8 cellular contexts compared by ENCODE assay signal in genomic region chr18:34976534-34976898, GRCh38.
DNase-seq lines count a peak whose midpoint lies in the region; ATAC-seq and TF ChIP-seq lines count a peak whose summit lies in the region.

No MANE protein-coding gene starts in this region.

- H3K27me3 ChIP-seq in GM06990 (replicated peaks; ENCODE audit: control insufficient read depth, insufficient read depth, low read length) (peaks cover 8% of the 10 kb centered on the region), trophoblast cell (ENCODE audit: insufficient read depth, low read length) (peaks cover 15% of the 10 kb centered on the region)

- H2AFZ ChIP-seq in trophoblast cell (ENCODE audit: insufficient read depth, low read length, poor library complexity), result peak overlapping the region; percentile 64

- TF ChIP-seq CTCF in GM06990 (IDR thresholded peaks at IDR 0.05; ENCODE audit: insufficient read depth, low read length, poor library complexity, severe bottlenecking) (no peak), LNCaP clone FGC (IDR thresholded peaks at IDR 0.05; ENCODE audit: control insufficient read depth, extremely low read depth, insufficient read depth) (no peak), epithelial cell of esophagus (IDR thresholded peaks at IDR 0.05; ENCODE audit: insufficient read depth, low read depth, low read length, missing control alignments) (no peak)

- ATAC-seq in GM18520 (IDR thresholded peaks at IDR 0.05; ENCODE audit: unreplicated experiment), result no peak

- peak overlapping the region; percentile 67 for H3K4me3 ChIP-seq in GM06990 (replicated peaks; ENCODE audit: low read depth, low read length)
- peak overlapping the region; percentile 62 for H3K4me3 ChIP-seq in LNCaP clone FGC (ENCODE audit: low read depth, low read length)
- H3K4me3 ChIP-seq in epithelial cell of esophagus (ENCODE audit: low read length), result peak overlapping the region; percentile 18
- H3K4me3 ChIP-seq in trophoblast cell (ENCODE audit: low read depth, low read length), result peak overlapping the region; percentile 77

- peak overlapping the region; percentile 58 for H4K8ac ChIP-seq in trophoblast cell (ENCODE audit: low read depth, low read length)

- peaks cover 3 to 9% of the 10 kb centered on the region in 2 experiments for H3K4me1 ChIP-seq in trophoblast cell (ENCODE audit: control insufficient read depth in 1 of 2, insufficient read depth in 2 of 2, low read length in 2 of 2)

- H3K9me3 ChIP-seq in trophoblast cell (ENCODE audit: insufficient read depth, low read depth, low read length), result no peaks in the 10 kb centered on the region

- H3K18ac ChIP-seq in trophoblast cell (ENCODE audit: low read length), result peak overlapping the region; percentile 79

- no peak overlapping the region for H3K4ac ChIP-seq in trophoblast cell (ENCODE audit: low read depth, low read length)

- peak overlapping the region; percentile 44 for H2BK120ac ChIP-seq in trophoblast cell (ENCODE audit: insufficient read depth, low read length, poor library complexity)

- H2BK5ac ChIP-seq in trophoblast cell (ENCODE audit: low read depth, low read length, poor library complexity), result no peak overlapping the region

- H4K91ac ChIP-seq in trophoblast cell (ENCODE audit: low read depth, low read length), result peak overlapping the region; percentile 43

- no CpG with 5 or more reads among the region's 19 CpGs for WGBS in trophoblast cell (ENCODE audit: extremely low coverage, insufficient coverage, insufficient read length)

- H3K14ac ChIP-seq in trophoblast cell (ENCODE audit: low read length), result no peak overlapping the region

- no peak for DNase-seq in GM06990 (ENCODE audit: extremely low read depth, insufficient read length)
- DNase-seq in LNCaP clone FGC (ENCODE audit: low read depth), result no peak
- DNase-seq in epithelial cell of esophagus (ENCODE audit: low read depth), result no peak
- no peak for DNase-seq in trophoblast cell
- DNase-seq in DMS153 (lab: John Stamatoyannopoulos, UW), result no peak
- DNase-seq in effector CD4-positive, alpha-beta T cell, result no peak
- DNase-seq in NCI-H2171 treated with DMSO at 0.1 percent for 48 hours (lab: John Stamatoyannopoulos, UW), result no peak

- H3K79me2 ChIP-seq in trophoblast cell (ENCODE audit: control insufficient read depth, insufficient read depth, low read length, poor library complexity), result no peaks in the 10 kb centered on the region

- no peak overlapping the region for H2AK5ac ChIP-seq in trophoblast cell (ENCODE audit: low read length)

- H3K27ac ChIP-seq in trophoblast cell (ENCODE audit: low read depth, low read length), result no peak overlapping the region

- H3K36me3 ChIP-seq in GM06990 (ENCODE audit: control insufficient read depth, insufficient read depth, low read length) (no peaks in the 10 kb centered on the region), trophoblast cell (ENCODE audit: control insufficient read depth in 1 of 2, insufficient read depth in 2 of 2, low read length in 2 of 2) (no peaks in the 10 kb centered on the region)

- peak overlapping the region; percentile 100 for H3K4me2 ChIP-seq in trophoblast cell (ENCODE audit: low read length)

- H3K79me1 ChIP-seq in trophoblast cell (ENCODE audit: low read length), result peaks cover 6% of the 10 kb centered on the region

- H3K23ac ChIP-seq in trophoblast cell (ENCODE audit: low read length), result no peak overlapping the region

- peak overlapping the region; percentile 85 for H2BK12ac ChIP-seq in trophoblast cell (ENCODE audit: low read length)

- no peak overlapping the region for H3K9ac ChIP-seq in trophoblast cell (ENCODE audit: low read length)

- H4K12ac ChIP-seq in trophoblast cell (ENCODE audit: low read depth, low read length), result no peak overlapping the region

Comparison
In these comparisons a context has a peak if more than half of its experiments do, and no peak if none do; other contexts are left out.
1. H3K4me3 ChIP-seq: peak in every context shown above with its lines; median percentile 77 in trophoblast cell; 67 in GM06990; 62 in LNCaP clone FGC; 18 in epithelial cell of esophagus.